ENCODE assay signal across 8 cellular contexts in genomic region chr18:62325806-62326645, GRCh38. TPM values are rescaled to one million over a fixed set of nuclear protein-coding genes. Genes with fewer than 3 reads are reported as not detected.
DNase-seq lines count a peak whose midpoint lies in the region; ATAC-seq and TF ChIP-seq lines count a peak whose summit lies in the region.

No MANE protein-coding gene starts in this region.

- ATAC-seq in GM18502 (IDR thresholded peaks at IDR 0.05; ENCODE audit: poor library complexity, unreplicated experiment) (peak; percentile 35), GM18519 (IDR thresholded peaks at IDR 0.05; ENCODE audit: low FRiP score, unreplicated experiment) (no peak)
- peak; percentile 20 to 22 for ATAC-seq in activated T-cell treated with anti-CD3 and anti-CD28 coated beads, Interleukin-2, amount 50 U/mL, for 4 hours

- no peak overlapping the region for H3K27ac ChIP-seq in ACC112 (ENCODE audit: low read depth, low read length)

- peaks cover 54% of the 10 kb centered on the region for H3K27me3 ChIP-seq in ACC112 (ENCODE audit: insufficient read depth, low read length)

- H2AFZ ChIP-seq in ACC112 (ENCODE audit: low read length, unreplicated experiment): peak overlapping the region; percentile 89

- H3K4me1 Mint-ChIP-seq in activated T-cell treated with anti-CD3 and anti-CD28 coated beads, Interleukin-2, amount 50 U/mL, for 4 hours (ENCODE audit: low read depth): peaks cover 39% of the 10 kb centered on the region
- H3K4me1 Mint-ChIP-seq in glutamatergic neuron (ENCODE audit: low read depth, unreplicated experiment): peaks cover 23% of the 10 kb centered on the region

- H3K27me3 Mint-ChIP-seq in activated T-cell treated with anti-CD3 and anti-CD28 coated beads, Interleukin-2, amount 50 U/mL, for 4 hours (ENCODE audit: low read depth): peaks cover 71% of the 10 kb centered on the region
- peaks cover 10% of the 10 kb centered on the region for H3K27me3 Mint-ChIP-seq in glutamatergic neuron (ENCODE audit: unreplicated experiment)

- no peaks in the 10 kb centered on the region for H3K36me3 ChIP-seq in ACC112 (ENCODE audit: insufficient read depth, low read length)

- no peaks in the 10 kb centered on the region for H3K79me2 ChIP-seq in ACC112 (ENCODE audit: control insufficient read depth, insufficient read depth, low read length, unreplicated experiment)

- peak; percentile 27 for DNase-seq in LoVo (ENCODE audit: low spot score)
- DNase-seq in activated T-cell treated with anti-CD3 and anti-CD28 coated beads, Interleukin-2, amount 50 U/mL, for 4 hours: peak; percentile 10
- DNase-seq in glutamatergic neuron: peak; percentile 39
- peak; percentile 80 for DNase-seq in retina
- no peak for DNase-seq in H4 (ENCODE audit: low spot score)

- peaks cover 27% of the 10 kb centered on the region for H3K4me1 ChIP-seq in ACC112 (ENCODE audit: control insufficient read depth, insufficient read depth, low read length, unreplicated experiment)

- H3K36me3 Mint-ChIP-seq in activated T-cell treated with anti-CD3 and anti-CD28 coated beads, Interleukin-2, amount 50 U/mL, for 4 hours (ENCODE audit: insufficient read depth): no peaks in the 10 kb centered on the region
- no peaks in the 10 kb centered on the region for H3K36me3 Mint-ChIP-seq in glutamatergic neuron (ENCODE audit: unreplicated experiment)

- peak overlapping the region; percentile 78 for H3K4me3 ChIP-seq in ACC112 (ENCODE audit: low read depth, low read length)

- no peak for TF ChIP-seq CTCF in glutamatergic neuron (IDR thresholded peaks at IDR 0.05; ENCODE audit: partially characterized antibody, unreplicated experiment)

- H3K9me3 Mint-ChIP-seq in activated T-cell treated with anti-CD3 and anti-CD28 coated beads, Interleukin-2, amount 50 U/mL, for 4 hours: no peaks in the 10 kb centered on the region
- peaks cover 7% of the 10 kb centered on the region for H3K9me3 Mint-ChIP-seq in glutamatergic neuron (ENCODE audit: unreplicated experiment)

- H3K27ac Mint-ChIP-seq in glutamatergic neuron (ENCODE audit: unreplicated experiment): peak overlapping the region; percentile 9

- peak overlapping the region; percentile 77 for H3K4me3 Mint-ChIP-seq in activated T-cell treated with anti-CD3 and anti-CD28 coated beads, Interleukin-2, amount 50 U/mL, for 4 hours
- peak overlapping the region; percentile 91 for H3K4me3 Mint-ChIP-seq in glutamatergic neuron (ENCODE audit: unreplicated experiment)

RNA-seq across cellular contexts. Expression of gene TNFRSF11A, which starts 0.9 kb away (rescaled TPM):
- 1 to 10 TPM; 1.3 to 2.9 (median 1.7) TPM for total RNA-seq in activated T-cell treated with anti-CD3 and anti-CD28 coated beads, Interleukin-2, amount 50 U/mL, for 4 hours
- total RNA-seq in glutamatergic neuron (ENCODE audit: unreplicated experiment): 1.2 TPM
- 0.17 and 0.39 TPM in 2 replicates for total RNA-seq in H4 (2014; rRNA removed; shearing (Covaris generic))
